In the genomic region with DNA sequence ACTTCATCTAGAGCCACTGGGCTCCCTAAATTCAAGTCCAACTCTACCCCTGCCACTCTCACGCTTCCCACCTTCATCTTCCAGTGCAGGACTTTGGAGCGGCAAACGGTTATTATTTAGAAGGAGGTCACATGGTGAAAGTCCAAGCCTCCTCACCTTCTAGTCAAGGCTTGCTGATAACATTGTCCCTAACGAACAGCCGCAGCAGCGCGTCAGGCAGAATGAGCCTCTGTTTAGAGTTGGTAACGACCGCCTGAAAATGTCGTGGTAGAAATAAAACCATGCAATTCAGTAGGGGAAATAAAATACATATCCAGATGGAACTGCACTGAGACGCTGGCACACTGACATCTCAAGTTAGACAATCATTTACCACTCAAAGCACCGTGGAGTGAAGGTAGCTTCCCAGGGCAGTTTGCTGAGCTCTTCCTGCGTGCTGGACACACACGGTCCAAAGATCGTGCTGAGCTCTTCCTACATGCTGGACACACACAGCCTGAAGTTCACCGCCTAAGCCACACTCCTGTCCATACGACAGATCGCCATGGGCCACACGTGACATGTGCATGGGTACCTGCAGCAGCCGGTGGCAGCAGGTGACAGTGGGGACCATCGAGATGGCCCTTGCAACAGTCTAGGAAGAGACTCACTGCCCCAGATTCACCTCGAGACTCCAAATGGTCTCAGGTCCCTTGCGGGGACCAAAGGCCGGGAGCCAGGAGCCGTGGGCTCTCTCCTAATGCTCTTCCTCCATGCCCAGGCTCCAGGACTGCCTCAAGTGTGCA, we compare ENCODE assay signal across 1 cellular context.
TF ChIP-seq lines count a peak whose summit lies in the region.

No MANE protein-coding gene starts in this region.

TF ChIP-seq in HepG2, 621 proteins besides CTCF, POLR2A, EP300 and RAD21 (continued from another document and continues in another):
- TF ChIP-seq, protein P1, sequence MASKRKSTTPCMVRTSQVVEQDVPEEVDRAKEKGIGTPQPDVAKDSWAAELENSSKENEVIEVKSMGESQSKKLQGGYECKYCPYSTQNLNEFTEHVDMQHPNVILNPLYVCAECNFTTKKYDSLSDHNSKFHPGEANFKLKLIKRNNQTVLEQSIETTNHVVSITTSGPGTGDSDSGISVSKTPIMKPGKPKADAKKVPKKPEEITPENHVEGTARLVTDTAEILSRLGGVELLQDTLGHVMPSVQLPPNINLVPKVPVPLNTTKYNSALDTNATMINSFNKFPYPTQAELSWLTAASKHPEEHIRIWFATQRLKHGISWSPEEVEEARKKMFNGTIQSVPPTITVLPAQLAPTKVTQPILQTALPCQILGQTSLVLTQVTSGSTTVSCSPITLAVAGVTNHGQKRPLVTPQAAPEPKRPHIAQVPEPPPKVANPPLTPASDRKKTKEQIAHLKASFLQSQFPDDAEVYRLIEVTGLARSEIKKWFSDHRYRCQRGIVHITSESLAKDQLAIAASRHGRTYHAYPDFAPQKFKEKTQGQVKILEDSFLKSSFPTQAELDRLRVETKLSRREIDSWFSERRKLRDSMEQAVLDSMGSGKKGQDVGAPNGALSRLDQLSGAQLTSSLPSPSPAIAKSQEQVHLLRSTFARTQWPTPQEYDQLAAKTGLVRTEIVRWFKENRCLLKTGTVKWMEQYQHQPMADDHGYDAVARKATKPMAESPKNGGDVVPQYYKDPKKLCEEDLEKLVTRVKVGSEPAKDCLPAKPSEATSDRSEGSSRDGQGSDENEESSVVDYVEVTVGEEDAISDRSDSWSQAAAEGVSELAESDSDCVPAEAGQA (IDR thresholded peaks at IDR 0.05; ENCODE audit: low read depth) = no peak
- TF ChIP-seq, protein P1 (CRISPR knock-in tag; IDR thresholded peaks at IDR 0.05; ENCODE audit: borderline replicate concordance) = no peak
- TF ChIP-seq SMC3 (IDR thresholded peaks at IDR 0.05; ENCODE audit: low read length) = no peak
- TF ChIP-seq, protein P2, sequence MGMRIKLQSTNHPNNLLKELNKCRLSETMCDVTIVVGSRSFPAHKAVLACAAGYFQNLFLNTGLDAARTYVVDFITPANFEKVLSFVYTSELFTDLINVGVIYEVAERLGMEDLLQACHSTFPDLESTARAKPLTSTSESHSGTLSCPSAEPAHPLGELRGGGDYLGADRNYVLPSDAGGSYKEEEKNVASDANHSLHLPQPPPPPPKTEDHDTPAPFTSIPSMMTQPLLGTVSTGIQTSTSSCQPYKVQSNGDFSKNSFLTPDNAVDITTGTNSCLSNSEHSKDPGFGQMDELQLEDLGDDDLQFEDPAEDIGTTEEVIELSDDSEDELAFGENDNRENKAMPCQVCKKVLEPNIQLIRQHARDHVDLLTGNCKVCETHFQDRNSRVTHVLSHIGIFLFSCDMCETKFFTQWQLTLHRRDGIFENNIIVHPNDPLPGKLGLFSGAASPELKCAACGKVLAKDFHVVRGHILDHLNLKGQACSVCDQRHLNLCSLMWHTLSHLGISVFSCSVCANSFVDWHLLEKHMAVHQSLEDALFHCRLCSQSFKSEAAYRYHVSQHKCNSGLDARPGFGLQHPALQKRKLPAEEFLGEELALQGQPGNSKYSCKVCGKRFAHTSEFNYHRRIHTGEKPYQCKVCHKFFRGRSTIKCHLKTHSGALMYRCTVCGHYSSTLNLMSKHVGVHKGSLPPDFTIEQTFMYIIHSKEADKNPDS (CRISPR knock-in tag; IDR thresholded peaks at IDR 0.05) = no peak
- no peak for TF ChIP-seq SETDB1 (CRISPR knock-in tag; IDR thresholded peaks at IDR 0.05; ENCODE audit: borderline replicate concordance)
- no peak for TF ChIP-seq LCORL (IDR thresholded peaks at IDR 0.05)
- peak; percentile 62; the same call in 1 of the 2 replicates for TF ChIP-seq LCORL (CRISPR knock-in tag; IDR thresholded peaks at IDR 0.05)
- no peak for TF ChIP-seq ZNF501 (CRISPR knock-in tag; IDR thresholded peaks at IDR 0.05)
- peak; percentile 47; the same call in 1 of the 2 replicates for TF ChIP-seq RCOR2 (CRISPR knock-in tag; IDR thresholded peaks at IDR 0.05)
- TF ChIP-seq, protein P3, sequence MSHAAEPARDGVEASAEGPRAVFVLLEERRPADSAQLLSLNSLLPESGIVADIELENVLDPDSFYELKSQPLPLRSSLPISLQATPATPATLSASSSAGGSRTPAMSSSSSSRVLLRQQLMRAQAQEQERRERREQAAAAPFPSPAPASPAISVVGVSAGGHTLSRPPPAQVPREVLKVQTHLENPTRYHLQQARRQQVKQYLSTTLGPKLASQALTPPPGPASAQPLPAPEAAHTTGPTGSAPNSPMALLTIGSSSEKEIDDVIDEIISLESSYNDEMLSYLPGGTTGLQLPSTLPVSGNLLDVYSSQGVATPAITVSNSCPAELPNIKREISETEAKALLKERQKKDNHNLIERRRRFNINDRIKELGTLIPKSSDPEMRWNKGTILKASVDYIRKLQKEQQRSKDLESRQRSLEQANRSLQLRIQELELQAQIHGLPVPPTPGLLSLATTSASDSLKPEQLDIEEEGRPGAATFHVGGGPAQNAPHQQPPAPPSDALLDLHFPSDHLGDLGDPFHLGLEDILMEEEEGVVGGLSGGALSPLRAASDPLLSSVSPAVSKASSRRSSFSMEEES (CRISPR knock-in tag; IDR thresholded peaks at IDR 0.05) = peak; percentile 42; the same call in 1 of the 2 replicates
- TF ChIP-seq ZNF839 (CRISPR knock-in tag; IDR thresholded peaks at IDR 0.05; ENCODE audit: borderline replicate concordance) = no peak
- TF ChIP-seq, protein P4, sequence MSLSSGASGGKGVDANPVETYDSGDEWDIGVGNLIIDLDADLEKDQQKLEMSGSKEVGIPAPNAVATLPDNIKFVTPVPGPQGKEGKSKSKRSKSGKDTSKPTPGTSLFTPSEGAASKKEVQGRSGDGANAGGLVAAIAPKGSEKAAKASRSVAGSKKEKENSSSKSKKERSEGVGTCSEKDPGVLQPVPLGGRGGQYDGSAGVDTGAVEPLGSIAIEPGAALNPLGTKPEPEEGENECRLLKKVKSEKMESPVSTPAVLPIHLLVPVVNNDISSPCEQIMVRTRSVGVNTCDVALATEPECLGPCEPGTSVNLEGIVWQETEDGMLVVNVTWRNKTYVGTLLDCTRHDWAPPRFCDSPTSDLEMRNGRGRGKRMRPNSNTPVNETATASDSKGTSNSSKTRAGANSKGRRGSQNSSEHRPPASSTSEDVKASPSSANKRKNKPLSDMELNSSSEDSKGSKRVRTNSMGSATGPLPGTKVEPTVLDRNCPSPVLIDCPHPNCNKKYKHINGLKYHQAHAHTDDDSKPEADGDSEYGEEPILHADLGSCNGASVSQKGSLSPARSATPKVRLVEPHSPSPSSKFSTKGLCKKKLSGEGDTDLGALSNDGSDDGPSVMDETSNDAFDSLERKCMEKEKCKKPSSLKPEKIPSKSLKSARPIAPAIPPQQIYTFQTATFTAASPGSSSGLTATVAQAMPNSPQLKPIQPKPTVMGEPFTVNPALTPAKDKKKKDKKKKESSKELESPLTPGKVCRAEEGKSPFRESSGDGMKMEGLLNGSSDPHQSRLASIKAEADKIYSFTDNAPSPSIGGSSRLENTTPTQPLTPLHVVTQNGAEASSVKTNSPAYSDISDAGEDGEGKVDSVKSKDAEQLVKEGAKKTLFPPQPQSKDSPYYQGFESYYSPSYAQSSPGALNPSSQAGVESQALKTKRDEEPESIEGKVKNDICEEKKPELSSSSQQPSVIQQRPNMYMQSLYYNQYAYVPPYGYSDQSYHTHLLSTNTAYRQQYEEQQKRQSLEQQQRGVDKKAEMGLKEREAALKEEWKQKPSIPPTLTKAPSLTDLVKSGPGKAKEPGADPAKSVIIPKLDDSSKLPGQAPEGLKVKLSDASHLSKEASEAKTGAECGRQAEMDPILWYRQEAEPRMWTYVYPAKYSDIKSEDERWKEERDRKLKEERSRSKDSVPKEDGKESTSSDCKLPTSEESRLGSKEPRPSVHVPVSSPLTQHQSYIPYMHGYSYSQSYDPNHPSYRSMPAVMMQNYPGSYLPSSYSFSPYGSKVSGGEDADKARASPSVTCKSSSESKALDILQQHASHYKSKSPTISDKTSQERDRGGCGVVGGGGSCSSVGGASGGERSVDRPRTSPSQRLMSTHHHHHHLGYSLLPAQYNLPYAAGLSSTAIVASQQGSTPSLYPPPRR (CRISPR knock-in tag; IDR thresholded peaks at IDR 0.05; ENCODE audit: borderline replicate concordance) = peak; percentile 61; the same call in 1 of the 2 replicates
- peak; percentile 56 for TF ChIP-seq FOXA3 (CRISPR knock-in tag; IDR thresholded peaks at IDR 0.05)
- TF ChIP-seq ZNF660 (CRISPR knock-in tag; IDR thresholded peaks at IDR 0.05; ENCODE audit: borderline replicate concordance, low read depth) = no peak
- TF ChIP-seq SCMH1 (CRISPR knock-in tag; IDR thresholded peaks at IDR 0.05; ENCODE audit: borderline replicate concordance) = no peak
- TF ChIP-seq AKAP8 (CRISPR knock-in tag; IDR thresholded peaks at IDR 0.05) = 0 out of 2 replicates have a peak, but pooled peaks have one; percentile 20
- TF ChIP-seq NR2F1 (CRISPR knock-in tag; IDR thresholded peaks at IDR 0.05) = no peak
- no peak for TF ChIP-seq U2AF2 (IDR thresholded peaks at IDR 0.05; ENCODE audit: low read depth, low read length)
- no peak; the same call in 1 of the 2 replicates for TF ChIP-seq EHMT2 (IDR thresholded peaks at IDR 0.05; ENCODE audit: borderline replicate concordance, low read depth, low read length)
- no peak for TF ChIP-seq SIX1 (CRISPR knock-in tag; IDR thresholded peaks at IDR 0.05; ENCODE audit: borderline replicate concordance)
- TF ChIP-seq ZNF749 (CRISPR knock-in tag; IDR thresholded peaks at IDR 0.05; ENCODE audit: borderline replicate concordance) = 0 out of 2 replicates have a peak, but pooled peaks have one; percentile 41
- no peak for TF ChIP-seq GZF1 (CRISPR knock-in tag; IDR thresholded peaks at IDR 0.05)
- TF ChIP-seq KMT2A (CRISPR knock-in tag; IDR thresholded peaks at IDR 0.05) = no peak
- TF ChIP-seq ZNF292 (CRISPR knock-in tag; IDR thresholded peaks at IDR 0.05; ENCODE audit: borderline replicate concordance, low read depth) = peak; percentile 31; the same call in 1 of the 2 replicates
- no peak for TF ChIP-seq ZNF562 (CRISPR knock-in tag; IDR thresholded peaks at IDR 0.05; ENCODE audit: borderline replicate concordance)
- TF ChIP-seq, protein P5, sequence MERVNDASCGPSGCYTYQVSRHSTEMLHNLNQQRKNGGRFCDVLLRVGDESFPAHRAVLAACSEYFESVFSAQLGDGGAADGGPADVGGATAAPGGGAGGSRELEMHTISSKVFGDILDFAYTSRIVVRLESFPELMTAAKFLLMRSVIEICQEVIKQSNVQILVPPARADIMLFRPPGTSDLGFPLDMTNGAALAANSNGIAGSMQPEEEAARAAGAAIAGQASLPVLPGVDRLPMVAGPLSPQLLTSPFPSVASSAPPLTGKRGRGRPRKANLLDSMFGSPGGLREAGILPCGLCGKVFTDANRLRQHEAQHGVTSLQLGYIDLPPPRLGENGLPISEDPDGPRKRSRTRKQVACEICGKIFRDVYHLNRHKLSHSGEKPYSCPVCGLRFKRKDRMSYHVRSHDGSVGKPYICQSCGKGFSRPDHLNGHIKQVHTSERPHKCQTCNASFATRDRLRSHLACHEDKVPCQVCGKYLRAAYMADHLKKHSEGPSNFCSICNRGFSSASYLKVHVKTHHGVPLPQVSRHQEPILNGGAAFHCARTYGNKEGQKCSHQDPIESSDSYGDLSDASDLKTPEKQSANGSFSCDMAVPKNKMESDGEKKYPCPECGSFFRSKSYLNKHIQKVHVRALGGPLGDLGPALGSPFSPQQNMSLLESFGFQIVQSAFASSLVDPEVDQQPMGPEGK (CRISPR knock-in tag; IDR thresholded peaks at IDR 0.05) = no peak
- TF ChIP-seq SP4 (CRISPR knock-in tag; IDR thresholded peaks at IDR 0.05) = no peak; the same call in 1 of the 2 replicates
- TF ChIP-seq SRY (CRISPR knock-in tag; IDR thresholded peaks at IDR 0.05) = no peak
- TF ChIP-seq, protein P6, sequence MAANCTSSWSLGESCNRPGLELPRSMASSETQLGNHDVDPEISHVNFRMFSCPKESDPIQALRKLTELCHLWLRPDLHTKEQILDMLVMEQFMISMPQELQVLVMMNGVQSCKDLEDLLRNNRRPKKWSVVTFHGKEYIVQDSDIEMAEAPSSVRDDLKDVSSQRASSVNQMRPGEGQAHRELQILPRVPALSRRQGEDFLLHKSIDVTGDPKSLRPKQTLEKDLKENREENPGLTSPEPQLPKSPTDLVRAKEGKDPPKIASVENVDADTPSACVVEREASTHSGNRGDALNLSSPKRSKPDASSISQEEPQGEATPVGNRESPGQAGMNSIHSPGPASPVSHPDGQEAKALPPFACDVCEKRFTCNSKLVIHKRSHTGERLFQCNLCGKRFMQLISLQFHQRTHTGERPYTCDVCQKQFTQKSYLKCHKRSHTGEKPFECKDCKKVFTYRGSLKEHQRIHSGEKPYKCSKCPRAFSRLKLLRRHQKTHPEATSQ (CRISPR knock-in tag; IDR thresholded peaks at IDR 0.05; ENCODE audit: borderline replicate concordance) = 0 out of 2 replicates have a peak, but pooled peaks have one; percentile 35
- TF ChIP-seq, protein P7, sequence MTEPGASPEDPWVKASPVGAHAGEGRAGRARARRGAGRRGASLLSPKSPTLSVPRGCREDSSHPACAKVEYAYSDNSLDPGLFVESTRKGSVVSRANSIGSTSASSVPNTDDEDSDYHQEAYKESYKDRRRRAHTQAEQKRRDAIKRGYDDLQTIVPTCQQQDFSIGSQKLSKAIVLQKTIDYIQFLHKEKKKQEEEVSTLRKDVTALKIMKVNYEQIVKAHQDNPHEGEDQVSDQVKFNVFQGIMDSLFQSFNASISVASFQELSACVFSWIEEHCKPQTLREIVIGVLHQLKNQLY (CRISPR knock-in tag; IDR thresholded peaks at IDR 0.05) = peak; percentile 94
- TF ChIP-seq, protein P8, sequence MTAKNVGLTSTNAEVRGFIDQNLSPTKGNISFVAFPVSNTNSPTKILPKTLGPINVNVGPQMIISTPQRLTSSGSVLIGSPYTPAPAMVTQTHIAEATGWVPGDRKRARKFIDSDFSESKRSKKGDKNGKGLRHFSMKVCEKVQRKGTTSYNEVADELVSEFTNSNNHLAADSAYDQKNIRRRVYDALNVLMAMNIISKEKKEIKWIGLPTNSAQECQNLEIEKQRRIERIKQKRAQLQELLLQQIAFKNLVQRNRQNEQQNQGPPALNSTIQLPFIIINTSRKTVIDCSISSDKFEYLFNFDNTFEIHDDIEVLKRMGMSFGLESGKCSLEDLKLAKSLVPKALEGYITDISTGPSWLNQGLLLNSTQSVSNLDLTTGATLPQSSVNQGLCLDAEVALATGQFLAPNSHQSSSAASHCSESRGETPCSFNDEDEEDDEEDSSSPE (CRISPR knock-in tag; IDR thresholded peaks at IDR 0.05) = peak; percentile 49; the same call in 1 of the 2 replicates
- TF ChIP-seq HOXA7 (CRISPR knock-in tag; IDR thresholded peaks at IDR 0.05) = no peak
- TF ChIP-seq ZNF234 (CRISPR knock-in tag; conservative IDR thresholded peaks at IDR 0.05) = no peak
- no peak for TF ChIP-seq CREB1 (IDR thresholded peaks at IDR 0.05)
- TF ChIP-seq CREB1 (CRISPR knock-in tag; IDR thresholded peaks at IDR 0.05) = no peak
- no peak; the same call in 1 of the 2 replicates for TF ChIP-seq BRCA1 (CRISPR knock-in tag; IDR thresholded peaks at IDR 0.05)
